13 cellular contexts compared by ENCODE assay signal in the genomic region with DNA sequence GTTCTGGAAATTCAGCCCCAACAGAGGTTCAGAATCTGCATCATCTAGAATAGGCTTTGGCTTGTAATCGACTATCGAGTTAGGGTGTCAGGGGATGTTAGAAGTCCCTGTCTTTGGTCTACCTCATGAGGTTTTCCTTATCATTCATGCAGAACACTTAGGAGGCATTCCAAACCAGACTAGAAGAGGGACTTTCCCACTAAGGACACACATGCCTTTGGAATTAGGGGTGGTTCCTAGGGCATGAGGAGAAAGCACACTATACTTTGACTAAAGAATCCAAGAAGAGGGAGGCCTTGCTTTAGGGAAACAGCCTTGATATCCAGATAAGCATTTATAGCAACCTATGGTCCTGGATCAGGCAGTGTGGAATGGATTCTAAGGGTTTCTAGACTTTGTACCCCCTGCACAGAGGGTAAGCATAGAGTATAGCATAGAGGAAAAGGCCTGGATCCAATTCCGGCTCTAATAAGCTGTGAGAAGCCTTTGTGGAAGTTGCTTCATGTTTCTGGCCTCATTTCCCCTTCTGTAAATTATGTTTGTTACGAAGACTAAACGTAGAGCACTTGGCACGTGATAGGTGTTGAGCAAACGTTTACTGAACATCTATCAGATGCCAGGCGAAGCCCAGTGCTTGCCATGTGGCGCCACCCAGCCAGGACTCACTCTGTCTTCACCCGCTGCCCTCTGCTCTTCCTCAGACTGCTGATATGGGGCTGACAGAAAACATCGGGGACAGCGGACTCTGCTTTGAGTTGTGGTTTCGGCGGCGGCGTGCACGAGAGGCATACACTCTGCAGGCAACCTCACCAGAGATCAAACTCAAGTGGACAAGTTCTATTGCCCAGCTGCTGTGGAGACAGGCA. TPM values are rescaled to one million over a fixed set of nuclear protein-coding genes. Genes with fewer than 3 reads are reported as not detected.
A peak's percentile ranks its signal among the peaks of the same experiment; 100 is the strongest.
DNase-seq lines count a peak whose midpoint lies in the region; ATAC-seq and TF ChIP-seq lines count a peak whose summit lies in the region.
"Had no signal": no experiment of that assay in that cellular context is flagged by ENCODE, and none has a peak within 500 bp of the region (broad histone marks: within the 10 kb centered on the region; RNA-seq: fewer than 3 reads in every experiment).

No MANE protein-coding gene starts in this region.

- peak overlapping the region; percentile 25 for H3K27ac Mint-ChIP-seq in mesothelial cell of epicardium

- no peak overlapping the region for H3K4me3 Mint-ChIP-seq in mesothelial cell of epicardium
- H3K4me3 Mint-ChIP-seq: T-cell had no signal

- H3K27me3 Mint-ChIP-seq in mesothelial cell of epicardium (ENCODE audit: low read depth) = no peaks in the 10 kb centered on the region
- H3K27me3 Mint-ChIP-seq: progenitor cell of endocrine pancreas had no signal

- DNase-seq in AG09319 (ENCODE audit: extremely low read depth, low read depth) = peak; percentile 54
- peak; percentile 86 to 94 for DNase-seq in NOMO-1 (lab: John Stamatoyannopoulos, UW; ENCODE audit: unreplicated experiment in 2 of 2)
- DNase-seq in epithelial cell of prostate (ENCODE audit: low read depth, low spot score) = no peak
- DNase-seq in mesothelial cell of epicardium (ENCODE audit: low spot score in 2 of 2, unreplicated experiment in 2 of 2) = no peak
- DNase-seq in stimulated activated CD4-positive, alpha-beta T cell treated with anti-CD3 and anti-CD28 coated beads, Interleukin-2, amount 100 ng/mL, for 24 hours = no peak
- no peak for DNase-seq in stimulated activated CD4-positive, alpha-beta T cell treated with anti-CD3 and anti-CD28 coated beads, Interleukin-2, amount 100 ng/mL, for 48 hours
- DNase-seq in GM20000 (ENCODE audit: low spot score) = no peak
- DNase-seq: activated gamma-delta T cell, DMS153, glutamatergic neuron had no signal

- H3K9me3 Mint-ChIP-seq in mesothelial cell of epicardium = no peaks in the 10 kb centered on the region
- H3K9me3 Mint-ChIP-seq: T-cell had no signal

- H3K27ac ChIP-seq in epithelial cell of prostate = peak overlapping the region; percentile 8

- H3K36me3 Mint-ChIP-seq in mesothelial cell of epicardium = peaks cover 34% of the 10 kb centered on the region
- H3K36me3 Mint-ChIP-seq: T-cell had no signal

- no peak for ATAC-seq in HG03039 (IDR thresholded peaks at IDR 0.05; ENCODE audit: unreplicated experiment)
- ATAC-seq: T-cell had no signal

- TF ChIP-seq CTCF in AG09319 (IDR thresholded peaks at IDR 0.05; ENCODE audit: low read depth, low read length) (no peak), mesothelial cell of epicardium (IDR thresholded peaks at IDR 0.05; ENCODE audit: unreplicated experiment) (no peak), GM20000 (IDR thresholded peaks at IDR 0.05; ENCODE audit: extremely low read depth, missing control alignments) (no peak)

- no peaks in the 10 kb centered on the region for H3K4me1 Mint-ChIP-seq in mesothelial cell of epicardium

RNA-seq across cellular contexts. Expression of gene ZNF219, which starts 13.2 kb away (rescaled TPM):
- total RNA-seq in mesothelial cell of epicardium = 73.3 to 79.3 TPM (median 75.2 TPM) in 3 replicates

RNA-seq across cellular contexts. Expression of gene ARHGEF40, which starts 15.1 kb away (rescaled TPM):
- total RNA-seq in mesothelial cell of epicardium = 83.2 to 96.2 TPM (median 83.5 TPM) in 3 replicates

RNA-seq across cellular contexts. Expression of gene TMEM253, which starts 15.6 kb away (rescaled TPM):
- total RNA-seq in mesothelial cell of epicardium = 1.3 to 1.9 TPM (median 1.6 TPM) in 3 replicates

RNA-seq across cellular contexts. Expression of gene RNASE8, which starts 27.6 kb away (rescaled TPM):
- not detected in 3 replicates for total RNA-seq in mesothelial cell of epicardium
- total RNA-seq: progenitor cell of endocrine pancreas, T-cell had no signal

RNA-seq across cellular contexts. Expression of gene RNASE7, which starts 43.1 kb away (rescaled TPM):
- 0.29 to 0.66 TPM (median 0.34 TPM) in 3 replicates for total RNA-seq in mesothelial cell of epicardium
- total RNA-seq: progenitor cell of endocrine pancreas, T-cell had no signal

Comparison
In these comparisons a context has a peak if more than half of its experiments do, and no peak if none do; other contexts are left out.
1. DNase-seq: peak in AG09319 (single experiment) and NOMO-1 (2 of 2); none in epithelial cell of prostate (single experiment), mesothelial cell of epicardium (0 of 2), stimulated activated CD4-positive, alpha-beta T cell treated with anti-CD3 and anti-CD28 coated beads, Interleukin-2, amount 100 ng/mL, for 24 hours (0 of 2), stimulated activated CD4-positive, alpha-beta T cell treated with anti-CD3 and anti-CD28 coated beads, Interleukin-2, amount 100 ng/mL, for 48 hours (0 of 2) and GM20000 (single experiment).